8 cellular contexts compared by ENCODE assay signal in the genomic region with DNA sequence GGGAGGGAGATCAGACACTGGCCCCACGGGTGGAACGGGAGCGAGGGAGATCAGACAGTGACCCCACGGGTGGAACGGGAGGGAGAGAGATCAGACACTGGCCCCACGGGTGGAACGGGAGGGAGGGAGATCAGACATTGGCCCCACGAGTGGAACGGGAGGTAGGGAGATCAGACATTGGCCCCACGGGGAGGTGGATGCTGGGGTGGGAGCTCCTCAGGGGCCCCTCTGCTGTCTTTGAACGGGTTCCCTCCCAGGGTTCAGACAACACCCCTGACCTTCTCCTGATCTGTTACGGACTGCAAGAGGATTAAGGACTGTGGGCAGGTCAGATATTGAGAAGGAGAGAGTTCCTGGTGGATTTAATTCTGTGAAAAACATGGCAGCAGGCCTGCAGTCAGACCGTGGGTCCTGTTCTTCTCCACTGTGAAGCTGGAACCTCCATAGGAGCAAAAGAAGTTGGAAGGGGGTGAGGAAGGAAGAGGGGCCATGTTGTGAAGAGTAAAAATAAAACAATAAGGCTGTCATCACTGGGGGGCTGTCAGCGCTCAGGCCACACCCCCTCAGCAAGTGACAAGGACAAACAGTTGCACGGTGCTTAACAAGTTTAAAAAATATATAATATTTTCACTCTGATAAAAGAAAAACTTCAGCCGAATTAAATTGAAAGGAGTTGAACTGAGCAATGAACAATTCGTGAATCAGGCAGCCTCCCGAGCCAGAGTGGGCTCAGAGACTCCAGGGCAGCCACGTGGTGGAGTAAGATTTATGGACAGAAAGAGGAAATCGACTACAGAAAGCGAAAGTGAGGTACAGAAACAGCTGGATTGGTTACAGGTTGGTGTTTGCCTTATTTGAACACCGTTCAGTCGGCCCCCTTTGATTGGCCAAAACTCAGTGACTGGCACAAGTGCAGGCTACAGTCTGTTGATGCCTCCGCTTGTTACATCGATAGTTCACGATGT.
DNase-seq lines count a peak whose midpoint lies in the region; ATAC-seq, FAIRE-seq and TF ChIP-seq lines count a peak whose summit lies in the region.

No MANE protein-coding gene starts in this region.

- ATAC-seq in GM21447 (IDR thresholded peaks at IDR 0.05; ENCODE audit: unreplicated experiment) (no peak), GM21367 (IDR thresholded peaks at IDR 0.05; ENCODE audit: unreplicated experiment) (no peak)

- DNase-seq in GM12891 (ENCODE audit: insufficient read length, low spot score), result peak; percentile 49
- peak in 3 of 4 experiments; percentile 18 to 29 (median 25) for DNase-seq in activated CD4-positive, CD25-positive, alpha-beta regulatory T cell (lab: John Stamatoyannopoulos, UW)
- peak; percentile 8 to 51 for DNase-seq in dermis microvascular lymphatic vessel endothelial cell (ENCODE audit: low read depth in 2 of 2)
- DNase-seq in stimulated activated CD4-positive, alpha-beta T cell treated with anti-CD3 and anti-CD28 coated beads, Interleukin-15, amount 100 ng/mL, for 24 hours, result peak; percentile 71
- DNase-seq in inferior parietal cortex (ENCODE audit: extremely low spot score), result no peak
- no peak for DNase-seq in midbrain (lab: John Stamatoyannopoulos, UW)

- TF ChIP-seq POLR2A in GM12891 (IDR thresholded peaks at IDR 0.05; ENCODE audit: low read depth, low read length), result no peak

- FAIRE-seq in GM12891 (lab: Jason Lieb, UNC), result peak; percentile 77

TF ChIP-seq in GM12891, 5 proteins besides CTCF, POLR2A, EP300 and RAD21:
- TF ChIP-seq POU2F2 (IDR thresholded peaks at IDR 0.05; ENCODE audit: low read depth, low read length), result no peak
- no peak for TF ChIP-seq PAX5 (IDR thresholded peaks at IDR 0.05; ENCODE audit: insufficient read depth, low read length, severe bottlenecking)
- TF ChIP-seq SPI1 (IDR thresholded peaks at IDR 0.05; ENCODE audit: low read depth, low read length), result peak; percentile 74
- no peak for TF ChIP-seq POLR2AphosphoS5 (IDR thresholded peaks at IDR 0.05; ENCODE audit: low read depth, low read length)
- TF ChIP-seq TAF1 (IDR thresholded peaks at IDR 0.05; ENCODE audit: low read depth, low read length), result no peak

Comparison
In these comparisons a context has a peak if more than half of its experiments do, and no peak if none do; other contexts are left out.
1. DNase-seq: peak in GM12891 (single experiment), activated CD4-positive, CD25-positive, alpha-beta regulatory T cell (3 of 4), dermis microvascular lymphatic vessel endothelial cell (2 of 2) and stimulated activated CD4-positive, alpha-beta T cell treated with anti-CD3 and anti-CD28 coated beads, Interleukin-15, amount 100 ng/mL, for 24 hours (single experiment); none in inferior parietal cortex (single experiment) and midbrain (single experiment).